Comparison of ENCODE assay signal across 8 cellular contexts in the genomic region with DNA sequence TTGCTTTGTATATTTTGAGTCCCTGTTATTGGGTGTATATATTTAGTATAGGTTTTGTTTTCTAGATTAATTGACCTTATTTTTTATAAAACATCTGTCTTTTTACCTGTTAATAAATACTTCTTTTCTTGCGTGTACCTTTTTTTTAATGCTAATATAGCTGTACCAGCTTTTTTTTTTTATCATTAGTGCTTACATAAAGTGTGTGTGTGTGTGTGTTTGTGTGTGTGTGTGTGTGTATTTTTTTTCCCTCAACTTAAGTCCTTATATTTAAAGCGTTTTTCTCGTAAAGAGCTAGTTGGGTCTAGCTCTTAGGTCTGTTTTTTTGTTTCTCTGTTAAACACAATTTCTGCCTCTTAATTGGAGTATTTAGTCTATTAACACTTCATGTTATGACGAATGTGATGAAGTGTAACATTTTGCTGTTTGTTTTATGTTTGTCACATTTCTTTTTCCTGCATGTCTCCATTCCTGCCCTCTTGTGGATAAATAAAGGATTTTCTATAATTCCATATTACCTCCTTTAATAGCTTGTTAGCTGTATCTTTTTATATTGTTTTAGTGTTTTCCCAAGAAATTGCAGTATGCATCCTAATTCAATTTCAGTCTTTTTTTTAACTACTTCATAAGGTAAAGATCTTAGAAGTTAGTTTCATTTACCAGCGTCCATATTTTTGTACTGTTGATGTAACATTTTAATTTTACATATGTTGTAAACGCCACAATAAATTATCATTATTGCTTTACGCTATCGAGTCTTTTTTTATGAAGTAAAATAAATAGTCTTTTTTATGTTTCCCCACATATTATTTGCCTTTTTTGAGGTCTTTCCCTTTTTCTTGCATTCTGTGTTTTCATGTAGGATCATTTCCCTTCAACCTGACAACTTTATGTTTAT. TPM values are rescaled to one million over a fixed set of nuclear protein-coding genes. Genes with fewer than 3 reads are reported as not detected.
DNase-seq lines count a peak whose midpoint lies in the region; ATAC-seq, FAIRE-seq and TF ChIP-seq lines count a peak whose summit lies in the region.

No MANE protein-coding gene starts in this region.

- H3K9me3 ChIP-seq in Caco-2 (no peaks in the 10 kb centered on the region), ascending aorta (no peaks in the 10 kb centered on the region), kidney (ENCODE audit: control insufficient read depth in 1 of 2, low read length in 2 of 2) (no peaks in the 10 kb centered on the region)

- no peak overlapping the region for H3K27ac Mint-ChIP-seq in Caco-2 (ENCODE audit: unreplicated experiment)

- H3K4me3 ChIP-seq in Caco-2 (ENCODE audit: low read depth, low read length): no peak overlapping the region
- H3K4me3 ChIP-seq in LNCaP clone FGC (ENCODE audit: low read depth, low read length): no peak overlapping the region
- H3K4me3 ChIP-seq in ascending aorta: no peak overlapping the region
- no peak overlapping the region for H3K4me3 ChIP-seq in kidney (ENCODE audit: low read length in 2 of 2)

- H3K4me3 Mint-ChIP-seq in Caco-2 (ENCODE audit: unreplicated experiment): no peak overlapping the region

- H3K4me1 Mint-ChIP-seq in Caco-2 (ENCODE audit: low read depth, unreplicated experiment): peaks cover 7% of the 10 kb centered on the region

- CTCF ChIA-PET in Caco-2 (lab: Charles Lee): interaction anchor here (0.8 kb wide), 1 partner anchor 496 kb away, joined by 3 read pairs; no protein-coding TSS in a partner anchor

- POLR2A ChIA-PET in Caco-2 (lab: Charles Lee): no interaction called here

- DNase-seq in Caco-2 (no peak), LNCaP clone FGC (ENCODE audit: low read depth) (peak; percentile 13), ascending aorta (ENCODE audit: low spot score in 2 of 2) (no peak), lung microvascular endothelial cell (ENCODE audit: low read depth in 2 of 2) (peak; percentile 39 to 55), activated gamma-delta T cell treated with Interleukin-2 at 50 U/mL for 16 hours (no peak), kidney (no peak)

- H3K27me3 Mint-ChIP-seq in Caco-2 (ENCODE audit: insufficient read depth, unreplicated experiment): no peaks in the 10 kb centered on the region

- ATAC-seq in GM21423 (IDR thresholded peaks at IDR 0.05; ENCODE audit: unreplicated experiment) (no peak), GM19328 (IDR thresholded peaks at IDR 0.05; ENCODE audit: unreplicated experiment) (no peak)

- BruUV-seq in Caco-2 (replicated peaks; lab: Mats Ljungman, UMichigan): no TSS peak

- H3K36me3 ChIP-seq in Caco-2 (ENCODE audit: control insufficient read depth, insufficient read depth, low read length): no peaks in the 10 kb centered on the region; the same call in 1 of the 2 replicates
- H3K36me3 ChIP-seq in ascending aorta: peaks cover 21 to 34% of the 10 kb centered on the region in 2 donors
- H3K36me3 ChIP-seq in kidney (ENCODE audit: control insufficient read depth in 1 of 2, insufficient read depth in 2 of 2, low read length in 2 of 2): peaks cover 11 to 18% of the 10 kb centered on the region in 2 donors

- TF ChIP-seq CTCF in Caco-2 (IDR thresholded peaks at IDR 0.05; ENCODE audit: insufficient read depth in 1 of 2, low read depth in 1 of 2, low read length in 1 of 2, severe bottlenecking in 1 of 2, unreplicated experiment in 1 of 2) (peak; percentile 13), LNCaP clone FGC (IDR thresholded peaks at IDR 0.05; ENCODE audit: control insufficient read depth, extremely low read depth, insufficient read depth) (peak; percentile 34), ascending aorta (IDR thresholded peaks at IDR 0.05) (peak; percentile 22 to 45 (median 33)), kidney (IDR thresholded peaks at IDR 0.05; ENCODE audit: borderline replicate concordance, extremely low read depth, insufficient read depth) (no peak)

- no peaks in the 10 kb centered on the region for H3K9me3 Mint-ChIP-seq in Caco-2 (ENCODE audit: unreplicated experiment)

- H3K27me3 ChIP-seq in Caco-2 (replicated peaks; ENCODE audit: control insufficient read depth, insufficient read depth, low read length) (no peaks in the 10 kb centered on the region), ascending aorta (no peaks in the 10 kb centered on the region)

- H3K4me1 ChIP-seq in Caco-2 (no peaks in the 10 kb centered on the region), ascending aorta (peaks cover 3 to 20% of the 10 kb centered on the region in 2 donors), kidney (ENCODE audit: control insufficient read depth in 1 of 2, insufficient read depth in 1 of 2, low read depth in 1 of 2, low read length in 2 of 2) (peaks cover 8 to 9% of the 10 kb centered on the region in 2 donors)

- no peak for FAIRE-seq in kidney (lab: Jason Lieb, UNC)

- no peak overlapping the region for H3K27ac ChIP-seq in ascending aorta
- no peak overlapping the region for H3K27ac ChIP-seq in kidney (ENCODE audit: low read depth in 2 of 2, low read length in 2 of 2)

- H3K36me3 Mint-ChIP-seq in Caco-2 (ENCODE audit: insufficient read depth, unreplicated experiment): peaks cover 56% of the 10 kb centered on the region

- H3K9ac ChIP-seq in kidney (ENCODE audit: low read length in 2 of 2): no peak overlapping the region

- intact Hi-C loops in Caco-2 (cut with micrococcal nuclease; ENCODE audit: unreplicated experiment) (no loop called here), ascending aorta (cut with DNase I) (no loop called here), kidney (cut with DNase I) (no loop called here)

RNA-seq across cellular contexts. Expression of a gene that starts 4.3 kb away (rescaled TPM):
- 56.2 and 60.6 TPM in 2 replicates for total RNA-seq in Caco-2 (2022)
- total RNA-seq in ascending aorta: 23.3 TPM
- 92.6 and 136 TPM in 2 replicates for total RNA-seq in lung microvascular endothelial cell
- 100 TPM for total RNA-seq in kidney
- polyA plus RNA-seq in kidney (ENCODE audit: insufficient read depth, low read depth, low replicate concordance): 82.6 TPM

RNA-seq across cellular contexts. Expression of a gene that starts 34.9 kb away (rescaled TPM):
- total RNA-seq in Caco-2 (2022): not detected in 2 replicates
- total RNA-seq in ascending aorta: 0.53 TPM
- under 0.01 and 0.22 TPM in 2 replicates for total RNA-seq in lung microvascular endothelial cell
- 6.9 TPM for total RNA-seq in kidney
- 2.6 TPM for polyA plus RNA-seq in kidney (ENCODE audit: insufficient read depth, low read depth, low replicate concordance)

Comparison
In these comparisons a context has a peak if more than half of its experiments do, and no peak if none do; other contexts are left out.
1. DNase-seq: peak in LNCaP clone FGC (single experiment) and lung microvascular endothelial cell (2 of 2); none in Caco-2 (0 of 2), ascending aorta (0 of 2), activated gamma-delta T cell treated with Interleukin-2 at 50 U/mL for 16 hours (single experiment) and kidney (single experiment).